In the genomic region with DNA sequence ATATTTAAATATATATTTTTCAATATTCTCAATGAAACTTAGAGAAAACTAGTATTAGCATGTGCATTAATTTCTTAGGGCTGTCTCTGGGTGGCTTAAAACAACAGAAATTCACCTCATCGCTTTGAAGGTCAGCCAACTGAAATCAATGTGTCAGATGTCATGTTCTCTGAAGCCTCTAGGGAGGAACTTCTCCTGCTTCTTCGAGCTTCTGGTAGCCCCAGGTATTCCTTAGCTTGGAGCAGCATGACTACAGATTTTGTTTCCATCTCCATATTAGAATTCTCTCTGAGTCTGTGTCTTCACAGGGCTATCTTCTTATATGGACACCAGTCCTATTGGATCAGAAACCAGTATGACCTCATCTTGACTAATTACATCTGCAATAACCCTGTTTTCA, we compare ENCODE assay signal across 19 cellular contexts.
"Had no signal": no experiment of that assay in that cellular context is flagged by ENCODE, and none has a peak within 500 bp of the region (broad histone marks: within the 10 kb centered on the region; RNA-seq: fewer than 3 reads in every experiment).

No MANE protein-coding gene starts in this region.

- H3K27me3 Mint-ChIP-seq: dendritic cell treated with granulocyte-macrophage colony-stimulating factor and Interleukin-4, amounts not matched to agents 40 ng/mL and 50 ng/mL, for 4 days; effector memory CD8-positive, alpha-beta T cell; naive thymus-derived CD4-positive, alpha-beta T cell; stimulated activated memory B cell treated with anti-CD40 and anti-IgM and Interleukin-4, amounts not matched to agents 10 μg/mL and 1 μg/mL and 100 μg/mL, for 72 hours; stimulated activated naive CD8-positive, alpha-beta T cell treated with anti-CD3 and anti-CD28 coated beads, Interleukin-15, Interleukin-2, amounts not matched to agents 100 ng/mL and 50 ng/mL, for 24 hours had no signal

- H3K4me3 Mint-ChIP-seq: dendritic cell treated with granulocyte-macrophage colony-stimulating factor and Interleukin-4, amounts not matched to agents 40 ng/mL and 50 ng/mL, for 4 days; effector memory CD8-positive, alpha-beta T cell; naive thymus-derived CD4-positive, alpha-beta T cell; stimulated activated memory B cell treated with anti-CD40 and anti-IgM and Interleukin-4, amounts not matched to agents 10 μg/mL and 1 μg/mL and 100 μg/mL, for 72 hours; stimulated activated naive CD8-positive, alpha-beta T cell treated with anti-CD3 and anti-CD28 coated beads, Interleukin-15, Interleukin-2, amounts not matched to agents 100 ng/mL and 50 ng/mL, for 24 hours had no signal

- H3K36me3 Mint-ChIP-seq: naive thymus-derived CD4-positive, alpha-beta T cell; stimulated activated memory B cell treated with anti-CD40 and anti-IgM and Interleukin-4, amounts not matched to agents 10 μg/mL and 1 μg/mL and 100 μg/mL, for 72 hours had no signal

- H3K27ac Mint-ChIP-seq: dendritic cell treated with granulocyte-macrophage colony-stimulating factor and Interleukin-4, amounts not matched to agents 40 ng/mL and 50 ng/mL, for 4 days; effector memory CD8-positive, alpha-beta T cell; naive thymus-derived CD4-positive, alpha-beta T cell; stimulated activated memory B cell treated with anti-CD40 and anti-IgM and Interleukin-4, amounts not matched to agents 10 μg/mL and 1 μg/mL and 100 μg/mL, for 72 hours; stimulated activated naive CD8-positive, alpha-beta T cell treated with anti-CD3 and anti-CD28 coated beads, Interleukin-15, Interleukin-2, amounts not matched to agents 100 ng/mL and 50 ng/mL, for 24 hours had no signal

- DNase-seq: effector memory CD8-positive, alpha-beta T cell; erythroblast; foreskin melanocyte; head of caudate nucleus; hippocampal formation; kidney glomerular epithelial cell; naive thymus-derived CD4-positive, alpha-beta T cell; posterior cingulate gyrus; spleen; stimulated activated CD4-positive, alpha-beta T cell treated with anti-CD3 and anti-CD28 coated beads, Interleukin-15, amount 100 ng/mL, for 24 hours; stimulated activated CD4-positive, alpha-beta T cell treated with anti-CD3 and anti-CD28 coated beads, Interleukin-1b, Interleukin-23, amount 100 ng/mL, for 48 hours; stimulated activated CD4-positive, alpha-beta T cell treated with anti-CD3 and anti-CD28 coated beads, Interleukin-4, amount 100 ng/mL, for 24 hours; tibial artery; upper lobe of left lung; uterus had no signal

- H3K4me1 Mint-ChIP-seq: naive thymus-derived CD4-positive, alpha-beta T cell; stimulated activated memory B cell treated with anti-CD40 and anti-IgM and Interleukin-4, amounts not matched to agents 10 μg/mL and 1 μg/mL and 100 μg/mL, for 72 hours had no signal

- ATAC-seq: effector memory CD8-positive, alpha-beta T cell; naive thymus-derived CD4-positive, alpha-beta T cell; sciatic nerve; stimulated activated memory B cell treated with anti-CD40 and anti-IgM and Interleukin-4, amounts not matched to agents 10 μg/mL and 1 μg/mL and 100 μg/mL, for 72 hours had no signal
